Comparison of ENCODE assay signal across 13 cellular contexts in genomic region chr5:134813407-134813806, GRCh38. TPM values are rescaled to one million over a fixed set of nuclear protein-coding genes. Genes with fewer than 3 reads are reported as not detected.
DNase-seq lines count a peak whose midpoint lies in the region; ATAC-seq and TF ChIP-seq lines count a peak whose summit lies in the region.
"Had no signal": no experiment of that assay in that cellular context is flagged by ENCODE, and none has a peak within 500 bp of the region (broad histone marks: within the 10 kb centered on the region; RNA-seq: fewer than 3 reads in every experiment).

No MANE protein-coding gene starts in this region.

- H3K9me3 ChIP-seq in gastrocnemius medialis, result no peaks in the 10 kb centered on the region

- peak; percentile 60 for ATAC-seq in GM21423 (IDR thresholded peaks at IDR 0.05; ENCODE audit: unreplicated experiment)
- no peak for ATAC-seq in gastrocnemius medialis

- no peaks in the 10 kb centered on the region for H3K27me3 Mint-ChIP-seq in T-helper 1 cell treated with Interleukin-12 subunit alpha and Interleukin-12 subunit beta and Interleukin-4 antibody, amounts not matched to agents 30 μg/mL and 1 μg/mL, for 36 hours (ENCODE audit: low read depth)
- H3K27me3 Mint-ChIP-seq: dendritic cell treated with granulocyte-macrophage colony-stimulating factor and Interleukin-4, amounts not matched to agents 40 ng/mL and 50 ng/mL, for 4 days had no signal

- peak overlapping the region; percentile 62 for H3K27ac Mint-ChIP-seq in T-helper 1 cell treated with Interleukin-12 subunit alpha and Interleukin-12 subunit beta and Interleukin-4 antibody, amounts not matched to agents 30 μg/mL and 1 μg/mL, for 36 hours
- H3K27ac Mint-ChIP-seq: dendritic cell treated with granulocyte-macrophage colony-stimulating factor and Interleukin-4, amounts not matched to agents 40 ng/mL and 50 ng/mL, for 4 days; H9 had no signal

- no peaks in the 10 kb centered on the region for H3K27me3 ChIP-seq in gastrocnemius medialis

- H3K4me1 Mint-ChIP-seq in T-helper 1 cell treated with Interleukin-12 subunit alpha and Interleukin-12 subunit beta and Interleukin-4 antibody, amounts not matched to agents 30 μg/mL and 1 μg/mL, for 36 hours (ENCODE audit: low read depth), result peaks cover 5% of the 10 kb centered on the region
- H3K4me1 Mint-ChIP-seq: H9 had no signal

- peaks cover 0 to 88% of the 10 kb centered on the region in 2 donors for H3K36me3 ChIP-seq in gastrocnemius medialis

- no peak for TF ChIP-seq CTCF in gastrocnemius medialis (IDR thresholded peaks at IDR 0.05 in 4 of 5, conservative IDR thresholded peaks at IDR 0.05 in 1 of 5)

- H3K9me3 Mint-ChIP-seq in T-helper 1 cell treated with Interleukin-12 subunit alpha and Interleukin-12 subunit beta and Interleukin-4 antibody, amounts not matched to agents 30 μg/mL and 1 μg/mL, for 36 hours, result no peaks in the 10 kb centered on the region
- H3K9me3 Mint-ChIP-seq: dendritic cell treated with granulocyte-macrophage colony-stimulating factor and Interleukin-4, amounts not matched to agents 40 ng/mL and 50 ng/mL, for 4 days; H9 had no signal

- no peak overlapping the region for H3K4me3 Mint-ChIP-seq in T-helper 1 cell treated with Interleukin-12 subunit alpha and Interleukin-12 subunit beta and Interleukin-4 antibody, amounts not matched to agents 30 μg/mL and 1 μg/mL, for 36 hours
- H3K4me3 Mint-ChIP-seq: dendritic cell treated with granulocyte-macrophage colony-stimulating factor and Interleukin-4, amounts not matched to agents 40 ng/mL and 50 ng/mL, for 4 days; H9 had no signal

- no peak for DNase-seq in T-helper 1 cell
- peak; percentile 83 for DNase-seq in NAMALWA (ENCODE audit: low spot score)
- DNase-seq in left kidney (ENCODE audit: low read depth, low spot score), result peak; percentile 61
- no peak for DNase-seq in DMS79 (lab: John Stamatoyannopoulos, UW)
- no peak for DNase-seq in gastrocnemius medialis
- DNase-seq in DMS 273 treated with DMSO at 0.1 percent for 48 hours (lab: John Stamatoyannopoulos, UW), result no peak
- DNase-seq: 8988T; H9; NCI-H1417; stimulated activated CD8-positive, alpha-beta memory T cell treated with anti-CD3 and anti-CD28 coated beads, Interleukin-4, amount 100 ng/mL, for 48 hours had no signal

- H3K4me3 ChIP-seq in gastrocnemius medialis, result no peak overlapping the region

- H3K27ac ChIP-seq in gastrocnemius medialis, result no peak overlapping the region

- intact Hi-C loops in gastrocnemius medialis (cut with DNase I; ENCODE audit: low total_unique reads), result no loop called here

- no peak for TF ChIP-seq POLR2A in gastrocnemius medialis (IDR thresholded peaks at IDR 0.05)

- in situ Hi-C loops in gastrocnemius medialis (cut with MboI; ENCODE audit: low sequenced_read_pairs in 4 of 4), result no loop called here

- H3K4me1 ChIP-seq in gastrocnemius medialis, result no peaks in the 10 kb centered on the region

- peaks cover 32% of the 10 kb centered on the region for H3K36me3 Mint-ChIP-seq in T-helper 1 cell treated with Interleukin-12 subunit alpha and Interleukin-12 subunit beta and Interleukin-4 antibody, amounts not matched to agents 30 μg/mL and 1 μg/mL, for 36 hours (ENCODE audit: low read depth)

RNA-seq across cellular contexts. Expression of gene C5orf24, which starts 32.4 kb away (rescaled TPM):
- 10 to 100 TPM; 17.3 to 32.8 (median 23.4) TPM for total RNA-seq in gastrocnemius medialis

RNA-seq across cellular contexts. Expression of gene DDX46, which starts 54.8 kb away (rescaled TPM):
- total RNA-seq in gastrocnemius medialis, result 10 to 100 TPM; 29.1 to 41.3 (median 36.8) TPM

Comparison
In these comparisons a context has a peak if more than half of its experiments do, and no peak if none do; other contexts are left out.
1. DNase-seq: peak in NAMALWA (single experiment) and left kidney (single experiment); none in T-helper 1 cell (0 of 5), DMS79 (single experiment), gastrocnemius medialis (0 of 2) and DMS 273 treated with DMSO at 0.1 percent for 48 hours (single experiment).